Comparison of ENCODE assay signal across 7 cellular contexts in the genomic region with DNA sequence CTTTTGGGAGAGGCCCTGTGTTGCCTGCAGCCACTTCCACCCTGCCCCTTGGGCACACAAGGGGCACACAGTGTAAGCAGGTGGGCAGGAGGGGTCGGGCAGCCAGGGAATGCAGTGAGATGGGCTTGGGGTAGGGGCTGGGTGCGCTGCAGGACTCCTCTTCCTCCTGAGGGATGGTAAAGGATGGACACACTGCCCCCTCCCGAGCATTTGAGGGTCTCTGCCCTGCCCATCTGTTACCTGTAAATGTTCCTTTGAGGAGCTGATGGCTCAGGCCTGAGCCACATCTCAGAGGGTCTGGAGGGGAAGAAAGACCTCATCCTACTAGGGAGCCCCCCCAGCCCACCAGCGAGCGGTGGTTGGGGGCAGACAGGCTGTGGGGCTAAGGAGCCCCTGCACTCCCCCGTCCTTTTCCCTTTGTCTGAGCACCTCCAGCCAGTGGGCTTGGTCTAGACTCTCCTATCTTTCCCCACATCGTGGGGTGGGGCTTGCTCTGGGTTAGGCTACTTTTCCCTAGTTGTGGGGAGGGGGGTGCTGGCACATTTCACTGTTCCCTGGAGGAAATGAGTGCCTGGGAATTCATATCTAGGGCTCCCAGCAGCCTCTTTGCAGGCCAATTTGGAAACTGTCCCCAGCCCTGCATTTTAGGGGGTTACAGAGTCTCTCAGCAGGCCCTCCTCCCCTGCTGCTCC. TPM values are rescaled to one million over a fixed set of nuclear protein-coding genes. Genes with fewer than 3 reads are reported as not detected.
A peak's percentile ranks its signal among the peaks of the same experiment; 100 is the strongest.
DNase-seq lines count a peak whose midpoint lies in the region; ATAC-seq and TF ChIP-seq lines count a peak whose summit lies in the region.

No MANE protein-coding gene starts in this region.

- H3K9me3 Mint-ChIP-seq in H9, result no peaks in the 10 kb centered on the region
- no peaks in the 10 kb centered on the region for H3K9me3 Mint-ChIP-seq in T-cell
- no peaks in the 10 kb centered on the region for H3K9me3 Mint-ChIP-seq in stimulated activated effector memory CD8-positive, alpha-beta T cell treated with anti-CD3 and anti-CD28 coated beads, Interleukin-12 subunit alpha, Interleukin-12 subunit beta, amount 100 ng/mL, for 72 hours

- H3K27me3 Mint-ChIP-seq in H9 (ENCODE audit: low read depth), result no peaks in the 10 kb centered on the region
- no peaks in the 10 kb centered on the region for H3K27me3 Mint-ChIP-seq in T-cell

- no peak overlapping the region for H2AFZ ChIP-seq in H9 (ENCODE audit: low read length)

- H3K27ac ChIP-seq in H9 (ENCODE audit: insufficient read length, low read depth, low read length), result no peak overlapping the region
- no peak overlapping the region for H3K27ac ChIP-seq in foreskin keratinocyte

- no peak overlapping the region for H3K4ac ChIP-seq in H9 (ENCODE audit: low read depth, low read length)

- H2AK5ac ChIP-seq in H9 (ENCODE audit: insufficient read length, low read length), result no peak overlapping the region

- H3K18ac ChIP-seq in H9 (ENCODE audit: insufficient read length, low read depth, low read length), result no peak overlapping the region

- H3K36me3 Mint-ChIP-seq in H9 (ENCODE audit: insufficient read depth in 1 of 3, low read depth in 3 of 3) (peaks cover 4 to 37% (median 25%) of the 10 kb centered on the region in 3 experiments; a peak in 6 of 7 replicates), T-cell (peaks cover 11% of the 10 kb centered on the region)
- peaks cover 72% of the 10 kb centered on the region for H3K36me3 Mint-ChIP-seq in stimulated activated effector memory CD8-positive, alpha-beta T cell treated with anti-CD3 and anti-CD28 coated beads, Interleukin-12 subunit alpha, Interleukin-12 subunit beta, amount 100 ng/mL, for 72 hours

- no peak overlapping the region for H4K91ac ChIP-seq in H9 (ENCODE audit: insufficient read length, low read depth, low read length)

- H3K23ac ChIP-seq in H9 (ENCODE audit: insufficient read length, low read depth, low read length), result no peak overlapping the region

- H4K20me1 ChIP-seq in H9 (ENCODE audit: control insufficient read depth, insufficient read depth, insufficient read length), result no peaks in the 10 kb centered on the region

- no peaks in the 10 kb centered on the region for H3K79me2 ChIP-seq in H9 (ENCODE audit: insufficient read depth, low read length)

- no peak overlapping the region for H2BK15ac ChIP-seq in H9 (ENCODE audit: low read depth, low read length)

- CTCF ChIA-PET in T-cell (lab: Charles Lee), result interaction anchor here (0.6 to 0.7 kb wide), 2 partner anchors 19 to 90 kb away, joined by 3 read pairs; no protein-coding TSS in a partner anchor

- H3K4me3 Mint-ChIP-seq in H9 (peak overlapping the region; percentile 81 to 88), T-cell (peak overlapping the region; percentile 89 to 95 (median 90))
- peak overlapping the region; percentile 85 for H3K4me3 Mint-ChIP-seq in stimulated activated effector memory CD8-positive, alpha-beta T cell treated with anti-CD3 and anti-CD28 coated beads, Interleukin-12 subunit alpha, Interleukin-12 subunit beta, amount 100 ng/mL, for 72 hours

- H3K9ac ChIP-seq in H9 (ENCODE audit: extremely low read depth, insufficient read length, low read length), result no peak overlapping the region

- H3K23me2 ChIP-seq in H9 (ENCODE audit: insufficient read length, low read depth, low read length, poor library complexity, severe bottlenecking), result peaks cover 13% of the 10 kb centered on the region

- POLR2A ChIA-PET in T-cell (lab: Charles Lee), result no interaction called here

- H3K79me1 ChIP-seq in H9 (ENCODE audit: insufficient read depth, low read depth, low read length, poor library complexity, severe bottlenecking), result no peaks in the 10 kb centered on the region

- no peak overlapping the region for H3K56ac ChIP-seq in H9 (ENCODE audit: insufficient read length, low read depth, low read length)

- peak overlapping the region; percentile 68 to 91 (median 82); a peak in 4 of 7 replicates for H3K27ac Mint-ChIP-seq in H9
- peak overlapping the region; percentile 85 to 92 for H3K27ac Mint-ChIP-seq in T-cell
- H3K27ac Mint-ChIP-seq in stimulated activated effector memory CD8-positive, alpha-beta T cell treated with anti-CD3 and anti-CD28 coated beads, Interleukin-12 subunit alpha, Interleukin-12 subunit beta, amount 100 ng/mL, for 72 hours, result peak overlapping the region; percentile 95

- H2BK20ac ChIP-seq in H9 (ENCODE audit: low read depth, low read length, poor library complexity, severe bottlenecking), result no peak overlapping the region

- no CpG with 5 or more reads among the region's 7 CpGs for WGBS in H9 (ENCODE audit: extremely low coverage, insufficient read length, low lambda C conversion rate)

- H3K4me2 ChIP-seq in H9 (ENCODE audit: insufficient read depth, insufficient read length, low read length), result peak overlapping the region; percentile 73

- H3K27me3 ChIP-seq in H9 (ENCODE audit: insufficient read depth, low read length) (no peaks in the 10 kb centered on the region), foreskin keratinocyte (no peaks in the 10 kb centered on the region)

- TF ChIP-seq CTCF in H9 (conservative IDR thresholded peaks at IDR 0.05), result no peak
- TF ChIP-seq CTCF in foreskin keratinocyte (conservative IDR thresholded peaks at IDR 0.05), result peak; percentile 2

- no peaks in the 10 kb centered on the region for H3K9me3 ChIP-seq in H9 (ENCODE audit: control insufficient read depth, low read depth, low read length)

- no peak for ATAC-seq in T-cell (replicated peaks in 1 of 4)
- ATAC-seq in foreskin keratinocyte, result no peak
- ATAC-seq in stimulated activated effector memory CD8-positive, alpha-beta T cell treated with anti-CD3 and anti-CD28 coated beads, Interleukin-12 subunit alpha, Interleukin-12 subunit beta, amount 100 ng/mL, for 72 hours, result no peak
- no peak for ATAC-seq in HG03378 (IDR thresholded peaks at IDR 0.05; ENCODE audit: unreplicated experiment)

- H3K4me1 ChIP-seq in H9 (ENCODE audit: insufficient read depth, low read length) (no peaks in the 10 kb centered on the region), foreskin keratinocyte (no peaks in the 10 kb centered on the region)

- H4K5ac ChIP-seq in H9 (ENCODE audit: insufficient read length, low read depth, low read length), result no peak overlapping the region

- H2BK120ac ChIP-seq in H9 (ENCODE audit: low read depth, low read length, poor library complexity, severe bottlenecking), result no peak overlapping the region

- no peak overlapping the region for H3T11ph ChIP-seq in H9 (ENCODE audit: low read length)

- peaks cover 3 to 8% of the 10 kb centered on the region in 2 experiments for H3K4me1 Mint-ChIP-seq in H9
- peaks cover 15 to 21% (median 18%) of the 10 kb centered on the region in 3 donors for H3K4me1 Mint-ChIP-seq in T-cell
- H3K4me1 Mint-ChIP-seq in stimulated activated effector memory CD8-positive, alpha-beta T cell treated with anti-CD3 and anti-CD28 coated beads, Interleukin-12 subunit alpha, Interleukin-12 subunit beta, amount 100 ng/mL, for 72 hours, result peaks cover 28% of the 10 kb centered on the region

- H4K8ac ChIP-seq in H9 (replicated peaks; ENCODE audit: insufficient read length, low read depth, low read length), result no peak overlapping the region

- H2BK5ac ChIP-seq in H9 (ENCODE audit: insufficient read length, low read length), result no peak overlapping the region

- no peak overlapping the region for H2BK12ac ChIP-seq in H9 (ENCODE audit: insufficient read length, low read depth, low read length)

- DNase-seq in H9 (no peak), T-cell (no peak), foreskin keratinocyte (no peak), kidney glomerular epithelial cell (lab: John Stamatoyannopoulos, UW) (no peak), NCI-H774 (lab: John Stamatoyannopoulos, UW) (no peak)
- no peak for DNase-seq in stimulated activated effector memory CD8-positive, alpha-beta T cell treated with anti-CD3 and anti-CD28 coated beads, Interleukin-12 subunit alpha, Interleukin-12 subunit beta, amount 100 ng/mL, for 72 hours (ENCODE audit: low spot score in 2 of 2)

- H3K14ac ChIP-seq in H9 (ENCODE audit: insufficient read depth, low read length), result no peak overlapping the region

RNA-seq across cellular contexts. Expression of a gene that starts 1.7 kb away (rescaled TPM):
- total RNA-seq in H9 (2021) (51.0 and 59.4 TPM in 2 replicates), T-cell (10 to 100 TPM; 46.2 to 73.7 (median 64.8) TPM), foreskin keratinocyte (66.7 and 70.1 TPM in 2 replicates)
- polyA plus RNA-seq in foreskin keratinocyte, result 58.5 and 64.5 TPM in 2 replicates

RNA-seq across cellular contexts. Expression of a gene that starts 21.7 kb away (rescaled TPM):
- 246 and 250 TPM in 2 replicates for total RNA-seq in H9 (2021)
- total RNA-seq in T-cell, result 100 to 1,000 TPM; 124 to 213 (median 146) TPM
- total RNA-seq in foreskin keratinocyte, result 240 and 248 TPM in 2 replicates
- polyA plus RNA-seq in foreskin keratinocyte, result 454 and 491 TPM in 2 replicates

RNA-seq across cellular contexts. Expression of a gene that starts 45.5 kb away (rescaled TPM):
- total RNA-seq in H9 (2021), result 0.09 TPM in 1 of 2 replicates, not detected in the other
- under 1 TPM; 0.07 to 0.73 (median 0.22) TPM for total RNA-seq in T-cell
- not detected in 2 replicates for total RNA-seq in foreskin keratinocyte
- not detected in 2 replicates for polyA plus RNA-seq in foreskin keratinocyte

RNA-seq across cellular contexts. Expression of a gene that starts 46.0 kb away (rescaled TPM):
- 2.2 and 2.3 TPM in 2 replicates for total RNA-seq in H9 (2021)
- 10 to 100 TPM; 20.9 to 32.9 (median 24.0) TPM for total RNA-seq in T-cell
- not detected in 2 replicates for total RNA-seq in foreskin keratinocyte
- not detected in 2 replicates for polyA plus RNA-seq in foreskin keratinocyte
